In genomic region chr19:15268192-15268927, GRCh38 we compare ENCODE assay signal across 1 cellular context.
TF ChIP-seq lines count a peak whose summit lies in the region.

No MANE protein-coding gene starts in this region.

TF ChIP-seq in GM12878, 131 proteins besides CTCF, POLR2A, EP300 and RAD21:
- TF ChIP-seq FOXM1 (IDR thresholded peaks at IDR 0.05; ENCODE audit: low read depth, low read length) = no peak
- no peak for TF ChIP-seq NFXL1 (IDR thresholded peaks at IDR 0.05; ENCODE audit: borderline replicate concordance)
- TF ChIP-seq ZNF217 (IDR thresholded peaks at IDR 0.05) = no peak
- no peak for TF ChIP-seq EED (IDR thresholded peaks at IDR 0.05; ENCODE audit: low read depth)
- TF ChIP-seq CHD4 (IDR thresholded peaks at IDR 0.05) = no peak
- TF ChIP-seq IRF4 (IDR thresholded peaks at IDR 0.05; ENCODE audit: low read depth, low read length) = no peak
- TF ChIP-seq LARP7 (IDR thresholded peaks at IDR 0.05) = no peak
- TF ChIP-seq ATF2 (IDR thresholded peaks at IDR 0.05; ENCODE audit: low read length) = no peak
- no peak for TF ChIP-seq ETV6 (conservative IDR thresholded peaks at IDR 0.05 in 1 of 2, IDR thresholded peaks at IDR 0.05 in 1 of 2; ENCODE audit: borderline replicate concordance in 1 of 2, low read depth in 1 of 2)
- no peak for TF ChIP-seq BHLHE40 (IDR thresholded peaks at IDR 0.05; ENCODE audit: borderline replicate concordance in 1 of 2, low read depth in 2 of 2, low read length in 1 of 2)
- no peak for TF ChIP-seq MYC (IDR thresholded peaks at IDR 0.05; ENCODE audit: insufficient read depth, insufficient read length, insufficient replicate concordance, low read length, severe bottlenecking)
- TF ChIP-seq NR2C1 (IDR thresholded peaks at IDR 0.05) = no peak
- no peak for TF ChIP-seq SUZ12 (IDR thresholded peaks at IDR 0.05; ENCODE audit: unreplicated experiment)
